1 cellular context compared by ENCODE assay signal in the genomic region with DNA sequence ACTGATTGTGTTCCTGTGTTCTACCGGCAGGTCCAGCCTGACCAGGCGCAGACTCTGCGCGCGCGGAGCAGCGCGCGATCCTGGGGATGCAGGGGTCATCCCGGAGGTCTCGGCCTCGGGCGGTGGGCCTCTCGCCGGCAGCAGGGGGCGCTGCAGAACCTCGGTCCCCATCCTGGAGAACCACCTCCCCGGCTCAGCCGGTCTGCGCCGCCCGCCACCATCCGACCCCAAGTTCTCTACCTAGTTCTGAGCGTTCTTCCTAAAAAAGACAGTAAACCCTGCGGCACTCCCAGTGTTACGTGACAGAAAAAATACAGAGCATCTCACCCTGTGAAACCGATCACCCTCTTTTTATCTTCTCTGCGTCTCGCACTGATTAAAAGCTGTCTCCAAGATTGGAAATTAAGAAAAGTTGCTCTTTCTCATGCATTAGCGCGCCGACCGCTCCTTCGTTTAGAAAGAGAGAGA.
TF ChIP-seq lines count a peak whose summit lies in the region.

No MANE protein-coding gene starts in this region.

TF ChIP-seq in K562, 482 proteins besides CTCF, POLR2A, EP300 and RAD21 (continued from another document):
- TF ChIP-seq, protein P1, sequence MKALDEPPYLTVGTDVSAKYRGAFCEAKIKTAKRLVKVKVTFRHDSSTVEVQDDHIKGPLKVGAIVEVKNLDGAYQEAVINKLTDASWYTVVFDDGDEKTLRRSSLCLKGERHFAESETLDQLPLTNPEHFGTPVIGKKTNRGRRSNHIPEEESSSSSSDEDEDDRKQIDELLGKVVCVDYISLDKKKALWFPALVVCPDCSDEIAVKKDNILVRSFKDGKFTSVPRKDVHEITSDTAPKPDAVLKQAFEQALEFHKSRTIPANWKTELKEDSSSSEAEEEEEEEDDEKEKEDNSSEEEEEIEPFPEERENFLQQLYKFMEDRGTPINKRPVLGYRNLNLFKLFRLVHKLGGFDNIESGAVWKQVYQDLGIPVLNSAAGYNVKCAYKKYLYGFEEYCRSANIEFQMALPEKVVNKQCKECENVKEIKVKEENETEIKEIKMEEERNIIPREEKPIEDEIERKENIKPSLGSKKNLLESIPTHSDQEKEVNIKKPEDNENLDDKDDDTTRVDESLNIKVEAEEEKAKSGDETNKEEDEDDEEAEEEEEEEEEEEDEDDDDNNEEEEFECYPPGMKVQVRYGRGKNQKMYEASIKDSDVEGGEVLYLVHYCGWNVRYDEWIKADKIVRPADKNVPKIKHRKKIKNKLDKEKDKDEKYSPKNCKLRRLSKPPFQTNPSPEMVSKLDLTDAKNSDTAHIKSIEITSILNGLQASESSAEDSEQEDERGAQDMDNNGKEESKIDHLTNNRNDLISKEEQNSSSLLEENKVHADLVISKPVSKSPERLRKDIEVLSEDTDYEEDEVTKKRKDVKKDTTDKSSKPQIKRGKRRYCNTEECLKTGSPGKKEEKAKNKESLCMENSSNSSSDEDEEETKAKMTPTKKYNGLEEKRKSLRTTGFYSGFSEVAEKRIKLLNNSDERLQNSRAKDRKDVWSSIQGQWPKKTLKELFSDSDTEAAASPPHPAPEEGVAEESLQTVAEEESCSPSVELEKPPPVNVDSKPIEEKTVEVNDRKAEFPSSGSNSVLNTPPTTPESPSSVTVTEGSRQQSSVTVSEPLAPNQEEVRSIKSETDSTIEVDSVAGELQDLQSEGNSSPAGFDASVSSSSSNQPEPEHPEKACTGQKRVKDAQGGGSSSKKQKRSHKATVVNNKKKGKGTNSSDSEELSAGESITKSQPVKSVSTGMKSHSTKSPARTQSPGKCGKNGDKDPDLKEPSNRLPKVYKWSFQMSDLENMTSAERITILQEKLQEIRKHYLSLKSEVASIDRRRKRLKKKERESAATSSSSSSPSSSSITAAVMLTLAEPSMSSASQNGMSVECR (CRISPR knock-in tag; IDR thresholded peaks at IDR 0.05) = no peak
- TF ChIP-seq XRCC5 (IDR thresholded peaks at IDR 0.05; ENCODE audit: low read depth, low read length) (0 out of 2 replicates have a peak, but pooled peaks have one; percentile 56), ATF4 (CRISPR knock-in tag; IDR thresholded peaks at IDR 0.05) (no peak), FUS (optimal IDR thresholded peaks at IDR 0.05; ENCODE audit: low read depth, low read length) (no peak), ZNF740 (CRISPR knock-in tag; IDR thresholded peaks at IDR 0.05) (no peak), ZNF740 (tag; IDR thresholded peaks at IDR 0.05) (no peak), MYBL2 (IDR thresholded peaks at IDR 0.05; ENCODE audit: low read depth) (no peak), MYBL2 (CRISPR knock-in tag; IDR thresholded peaks at IDR 0.05; ENCODE audit: borderline replicate concordance) (no peak), ZNF384 (IDR thresholded peaks at IDR 0.05; ENCODE audit: low read depth, low read length) (no peak), CEBPG (CRISPR knock-in tag; IDR thresholded peaks at IDR 0.05) (no peak), CEBPG (tag; conservative IDR thresholded peaks at IDR 0.05 in 1 of 2, IDR thresholded peaks at IDR 0.05 in 1 of 2) (no peak), HNRNPK (IDR thresholded peaks at IDR 0.05; ENCODE audit: low read depth, low read length, poor library complexity, severe bottlenecking) (no peak), SAFB2 (IDR thresholded peaks at IDR 0.05; ENCODE audit: borderline replicate concordance, low read depth, low read length, severe bottlenecking) (no peak), FOXA1 (IDR thresholded peaks at IDR 0.05; ENCODE audit: borderline replicate concordance) (no peak)
TF ChIP-seq in K562: peak in this region for 11.
